ENCODE assay signal across 8 cellular contexts in genomic region chr4:3074078-3074845, GRCh38. TPM values are rescaled to one million over a fixed set of nuclear protein-coding genes. Genes with fewer than 3 reads are reported as not detected.
DNase-seq lines count a peak whose midpoint lies in the region; ATAC-seq, FAIRE-seq and TF ChIP-seq lines count a peak whose summit lies in the region.

HTT (plus strand) TSS chr4:3074681; CDS start chr4:3074826, 145 bp downstream.
HTT-AS (minus strand) TSS chr4:3074538.

- H3K27ac ChIP-seq in H1 (ENCODE audit: low read depth, low read length): peak within 1 kb of the TSS; percentile 65; the same call in 1 of the 2 replicates
- H3K27ac ChIP-seq in mesendoderm (ENCODE audit: low read depth, low read length): peak within 1 kb of the TSS; percentile 90

- H3K79me1 ChIP-seq in H1 (ENCODE audit: low read depth, low read length): peaks cover 11% of the 10 kb centered on the region
- H3K79me1 ChIP-seq in mesendoderm (ENCODE audit: low read length): peaks cover 6% of the 10 kb centered on the region

- H3K36me3 ChIP-seq in H1 (ENCODE audit: control insufficient read depth in 2 of 4, insufficient read depth in 4 of 4, low read length in 3 of 4) (no peaks in the 10 kb centered on the region), mesendoderm (ENCODE audit: control insufficient read depth, insufficient read depth, low read length) (no peaks in the 10 kb centered on the region)

- H2AK5ac ChIP-seq in H1 (ENCODE audit: low read depth, low read length) (no peak within 1 kb of the TSS), mesendoderm (ENCODE audit: low read length) (no peak within 1 kb of the TSS)

- H2BK15ac ChIP-seq in H1 (ENCODE audit: low read length) (no peak within 1 kb of the TSS), mesendoderm (replicated peaks; ENCODE audit: low read depth) (no peak within 1 kb of the TSS)

- no peak for TF ChIP-seq EP300 in H1 (IDR thresholded peaks at IDR 0.05; ENCODE audit: borderline replicate concordance in 1 of 2, low read depth in 2 of 2, low read length in 2 of 2)

- H3K9me3 ChIP-seq in H1 (ENCODE audit: insufficient read depth in 2 of 2, low read depth in 1 of 2, low read length in 1 of 2): no peaks in the 10 kb centered on the region

- H3K23ac ChIP-seq in H1 (ENCODE audit: insufficient read length): no peak within 1 kb of the TSS
- H3K23ac ChIP-seq in mesendoderm (ENCODE audit: low read length): no peak within 1 kb of the TSS

- WGBS in H1 (ENCODE audit: extremely low coverage in 1 of 2, insufficient coverage in 1 of 2, insufficient read length in 1 of 2, insufficient replicate concordance in 2 of 2, low coverage in 1 of 2, low lambda C conversion rate in 2 of 2, missing lambda C conversion rate in 1 of 2), 2 experiments: 1% methylated on average over 42 of the region's 81 CpGs; no CpG with 5 or more reads in 1 of the 2 experiments
- no CpG with 5 or more reads among the region's 81 CpGs for WGBS in mesendoderm (ENCODE audit: extremely low coverage, insufficient coverage, low lambda C conversion rate)

- CTCF ChIA-PET in H1 (lab: Charles Lee; ENCODE audit: partially characterized antibody): interaction anchor here (1.0 to 2.0 kb wide), 2 partner anchors 27 to 93 kb away, joined by 3 to 5 read pairs; no protein-coding TSS in a partner anchor

- DNase-seq in COR-L47 (lab: John Stamatoyannopoulos, UW): peak; percentile 95
- peak; percentile 93 for DNase-seq in HT-29 (ENCODE audit: low spot score)
- peak; percentile 86 to 91 for DNase-seq in NOMO-1 (lab: John Stamatoyannopoulos, UW; ENCODE audit: unreplicated experiment in 2 of 2)
- peak; percentile 88 to 94 (median 94) for DNase-seq in activated CD8-positive, alpha-beta memory T cell treated with anti-CD3 and anti-CD28 coated beads for 48 hours (ENCODE audit: low read depth in 2 of 3, low spot score in 2 of 3)
- peak; percentile 84 to 96 for DNase-seq in H1 (ENCODE audit: low read depth in 1 of 2, low spot score in 2 of 2)
- peak; percentile 95 for DNase-seq in mesendoderm
- DNase-seq in stimulated activated CD8-positive, alpha-beta memory T cell treated with anti-CD3 and anti-CD28 coated beads, Interleukin-12 subunit alpha, Interleukin-12 subunit beta, amount 100 ng/mL, for 24 hours (ENCODE audit: extremely low read depth): peak; percentile 87

- H3K27me3 ChIP-seq in H1 (replicated peaks in 1 of 4; ENCODE audit: control insufficient read depth in 3 of 4, extremely low read depth in 1 of 4, insufficient read depth in 3 of 4, low read length in 3 of 4) (no peaks in the 10 kb centered on the region), mesendoderm (ENCODE audit: insufficient read depth, low read length, poor library complexity) (no peaks in the 10 kb centered on the region)

- FAIRE-seq in H1 (lab: Jason Lieb, UNC): no peak

- peak within 1 kb of the TSS; percentile 91 to 93 for H3K4me2 ChIP-seq in H1 (ENCODE audit: insufficient read depth in 1 of 2, low read depth in 2 of 2, low read length in 2 of 2)
- H3K4me2 ChIP-seq in mesendoderm (ENCODE audit: low read length): peak within 1 kb of the TSS; percentile 65

- no peak within 1 kb of the TSS for H2BK12ac ChIP-seq in H1 (ENCODE audit: low read depth, low read length)

- H3K79me2 ChIP-seq in H1 (ENCODE audit: control insufficient read depth in 1 of 2, insufficient read depth in 2 of 2, low read length in 2 of 2): peaks cover 19 to 37% of the 10 kb centered on the region in 2 experiments
- peaks cover 31% of the 10 kb centered on the region for H3K79me2 ChIP-seq in mesendoderm (ENCODE audit: control insufficient read depth, insufficient read depth, low read length)

- H3K56ac ChIP-seq in H1 (replicated peaks; ENCODE audit: insufficient read length, low read depth, low read length) (peak within 1 kb of the TSS; percentile 77), mesendoderm (ENCODE audit: low read length) (peak within 1 kb of the TSS; percentile 97)

- H2BK120ac ChIP-seq in H1 (replicated peaks; ENCODE audit: low read depth, low read length): no peak within 1 kb of the TSS
- H2BK120ac ChIP-seq in mesendoderm (ENCODE audit: low read depth, low read length): no peak within 1 kb of the TSS

- H4K5ac ChIP-seq in H1 (ENCODE audit: insufficient read length, low read depth, low read length) (peak within 1 kb of the TSS; percentile 84), mesendoderm (ENCODE audit: low read length) (no peak within 1 kb of the TSS)

- H2BK20ac ChIP-seq in H1 (ENCODE audit: low read length): no peak within 1 kb of the TSS

- no peak for TF ChIP-seq CTCF in H1 (IDR thresholded peaks at IDR 0.05; ENCODE audit: control extremely low read depth in 1 of 3, insufficient read depth in 1 of 3, low read depth in 1 of 3, low read length in 3 of 3)

- peaks cover 10 to 11% of the 10 kb centered on the region in 2 experiments for H4K20me1 ChIP-seq in H1 (replicated peaks in 1 of 2; ENCODE audit: control insufficient read depth in 1 of 2, insufficient read depth in 2 of 2, low read length in 2 of 2)

- H3K4ac ChIP-seq in H1 (replicated peaks; ENCODE audit: insufficient read length, low read depth, low read length): peak within 1 kb of the TSS; percentile 78
- peak within 1 kb of the TSS; percentile 24 for H3K4ac ChIP-seq in mesendoderm (ENCODE audit: low read depth, low read length)

- H2AFZ ChIP-seq in H1 (ENCODE audit: low read length): peak within 1 kb of the TSS; percentile 93; the same call in 1 of the 2 replicates

- peak; percentile 64 to 65; a peak in 2 of 3 replicates for TF ChIP-seq POLR2A in H1 (IDR thresholded peaks at IDR 0.05; ENCODE audit: control extremely low read depth in 1 of 2, low read depth in 2 of 2, low read length in 2 of 2)

- H3K14ac ChIP-seq in H1 (ENCODE audit: insufficient read length): no peak within 1 kb of the TSS

- H4K8ac ChIP-seq in H1 (ENCODE audit: extremely low read depth, insufficient read depth, low read length) (peak within 1 kb of the TSS; percentile 99), mesendoderm (ENCODE audit: low read depth, low read length) (no peak within 1 kb of the TSS)

- POLR2A ChIA-PET in H1 (lab: Charles Lee; ENCODE audit: partially characterized antibody): interaction anchor here (0.6 to 1.7 kb wide), 6 partner anchors 9 to 458 kb away, joined by 3 to 4 read pairs (median 4); no protein-coding TSS in a partner anchor

- peak within 1 kb of the TSS; percentile 83 to 91 (median 86) for H3K4me3 ChIP-seq in H1 (ENCODE audit: extremely low read depth in 1 of 4, insufficient read depth in 2 of 4, low read depth in 3 of 4, low read length in 4 of 4)
- peak within 1 kb of the TSS; percentile 93 for H3K4me3 ChIP-seq in mesendoderm (ENCODE audit: low read length)

- H2BK5ac ChIP-seq in H1 (ENCODE audit: low read depth, low read length): peak within 1 kb of the TSS; percentile 71
- H2BK5ac ChIP-seq in mesendoderm (ENCODE audit: low read length): no peak within 1 kb of the TSS

- peaks cover 2 to 5% (median 3%) of the 10 kb centered on the region in 4 experiments; a peak in 6 of 7 replicates for H3K4me1 ChIP-seq in H1 (replicated peaks in 1 of 4; ENCODE audit: control insufficient read depth in 3 of 4, insufficient read depth in 4 of 4, low read length in 3 of 4)
- H3K4me1 ChIP-seq in mesendoderm (ENCODE audit: control insufficient read depth, low read depth, low read length): peaks cover 2% of the 10 kb centered on the region

- H4K91ac ChIP-seq in H1 (replicated peaks; ENCODE audit: insufficient read length, low read length): no peak within 1 kb of the TSS

- H3K18ac ChIP-seq in H1 (ENCODE audit: extremely low read depth, low read length) (peak within 1 kb of the TSS; percentile 78), mesendoderm (ENCODE audit: low read length) (peak within 1 kb of the TSS; percentile 63)

- ATAC-seq in GM21367 (IDR thresholded peaks at IDR 0.05; ENCODE audit: unreplicated experiment): peak; percentile 68

- H3K23me2 ChIP-seq in H1 (ENCODE audit: low read depth, low read length): peaks cover 9% of the 10 kb centered on the region

- H3K9ac ChIP-seq in H1 (replicated peaks in 1 of 4; ENCODE audit: extremely low read depth in 1 of 4, low read depth in 3 of 4, low read length in 3 of 4): peak within 1 kb of the TSS; percentile 82 to 89 (median 84)
- H3K9ac ChIP-seq in mesendoderm (ENCODE audit: low read length): peak within 1 kb of the TSS; percentile 92

- TF ChIP-seq RAD21 in H1 (IDR thresholded peaks at IDR 0.05 in 1 of 2, conservative IDR thresholded peaks at IDR 0.05 in 1 of 2; ENCODE audit: low read depth in 2 of 2, low read length in 2 of 2): no peak

TF ChIP-seq in H1, 55 proteins besides CTCF, POLR2A, EP300 and RAD21 (continues in another document):
- TF ChIP-seq CREB1 (IDR thresholded peaks at IDR 0.05): peak; percentile 70
- TF ChIP-seq HDAC6 (IDR thresholded peaks at IDR 0.05; ENCODE audit: low read depth, low read length): no peak
- TF ChIP-seq NRF1 (IDR thresholded peaks at IDR 0.05; ENCODE audit: low read depth, low read length): peak; percentile 26; the same call in 1 of the 2 replicates
- no peak; the same call in 1 of the 2 replicates for TF ChIP-seq RBBP5 (IDR thresholded peaks at IDR 0.05; ENCODE audit: borderline replicate concordance, low read depth, low read length)
- no peak for TF ChIP-seq TCF12 (IDR thresholded peaks at IDR 0.05; ENCODE audit: low read depth, low read length)

RNA-seq across cellular contexts. Expression of gene HTT, which starts in this region (rescaled TPM):
- total RNA-seq in HT-29 (2014; rRNA removed; shearing (Covaris generic)): 16.8 and 33.4 TPM in 2 replicates
- total RNA-seq in H1 (2021; fragmentation: NEBNext Ultra II Directional; extraction: Animal tissue kit (Norgen Biotek cat#: 25700)): 65.4 and 71.0 TPM in 2 replicates
- 24.0 and 26.2 TPM in 2 replicates for polyA plus RNA-seq in H1 (2011; rRNA removed)
- 19.7 TPM for polyA plus RNA-seq in H1 (2011; cell fraction: cytosol; rRNA removed)
- 96.5 TPM for polyA plus RNA-seq in H1 (2011; cell fraction: nucleus; rRNA removed)
- 25.7 to 46.9 TPM (median 34.6 TPM) in 4 replicates for polyA plus RNA-seq in H1 (2012, experiment 1 of 2)
- 8.1 TPM for polyA plus RNA-seq in H1 (2012, experiment 2 of 2)
- polyA plus RNA-seq in H1 (2013, experiment 1 of 2): 28.3 TPM
- polyA plus RNA-seq in H1 (2013, experiment 2 of 2): 23.4 TPM
- polyA minus RNA-seq in H1 (2011; rRNA and poly(A)+ RNA removed): 187 and 269 TPM in 2 replicates
- 98.7 TPM for polyA minus RNA-seq in H1 (2011; cell fraction: cytosol; rRNA and poly(A)+ RNA removed)
- 173 TPM for polyA minus RNA-seq in H1 (2011; cell fraction: nucleus; rRNA and poly(A)+ RNA removed)
- polyA plus RNA-seq in mesendoderm (2013, experiment 1 of 2): 24.0 TPM
- 23.6 TPM for polyA plus RNA-seq in mesendoderm (2013, experiment 2 of 2)

RNA-seq across cellular contexts. Expression of gene HTT-AS, which starts in this region (rescaled TPM):
- total RNA-seq in HT-29 (2014; rRNA removed; shearing (Covaris generic)): not detected in 2 replicates
- total RNA-seq in H1 (2021; fragmentation: NEBNext Ultra II Directional; extraction: Animal tissue kit (Norgen Biotek cat#: 25700)): not detected in 2 replicates
- not detected in 2 replicates for polyA plus RNA-seq in H1 (2011; rRNA removed)
- not detected for polyA plus RNA-seq in H1 (2011; cell fraction: cytosol; rRNA removed)
- polyA plus RNA-seq in H1 (2011; cell fraction: nucleus; rRNA removed): not detected
- not detected in 4 replicates for polyA plus RNA-seq in H1 (2012, experiment 1 of 2)
- polyA plus RNA-seq in H1 (2012, experiment 2 of 2): not detected
- polyA plus RNA-seq in H1 (2013, experiment 1 of 2): not detected
- polyA plus RNA-seq in H1 (2013, experiment 2 of 2): not detected
- polyA minus RNA-seq in H1 (2011; rRNA and poly(A)+ RNA removed): not detected in 2 replicates
- polyA minus RNA-seq in H1 (2011; cell fraction: cytosol; rRNA and poly(A)+ RNA removed): not detected
- polyA minus RNA-seq in H1 (2011; cell fraction: nucleus; rRNA and poly(A)+ RNA removed): not detected
- not detected for polyA plus RNA-seq in mesendoderm (2013, experiment 1 of 2)
- not detected for polyA plus RNA-seq in mesendoderm (2013, experiment 2 of 2)

Comparison
In these comparisons a context has a peak if more than half of its experiments do, and no peak if none do; other contexts are left out.
1. Peak in every context shown above with its lines: DNase-seq, ATAC-seq, H3K4me3 ChIP-seq and H3K27ac ChIP-seq.